Comparison of ENCODE assay signal across 13 cellular contexts in genomic region chr11:11179239-11179638, GRCh38.
DNase-seq lines count a peak whose midpoint lies in the region; ATAC-seq, FAIRE-seq and TF ChIP-seq lines count a peak whose summit lies in the region.
"Had no signal": no experiment of that assay in that cellular context is flagged by ENCODE, and none has a peak within 500 bp of the region (broad histone marks: within the 10 kb centered on the region; RNA-seq: fewer than 3 reads in every experiment).

No MANE protein-coding gene starts in this region.

- CTCF ChIA-PET in CD4-positive, alpha-beta T cell (lab: Charles Lee), result interaction anchor here (1.6 kb wide), 1 partner anchor 20 kb away, joined by 3 read pairs; no protein-coding TSS in a partner anchor

- DNase-seq in EL (peak; percentile 58), SJSA1 (ENCODE audit: low read depth in 1 of 2, low spot score in 2 of 2) (peak; percentile 74 to 75), frontal cortex (ENCODE audit: low spot score in 2 of 2) (peak; percentile 10 to 67), renal cortical epithelial cell (ENCODE audit: low read depth) (peak; percentile 81), GM13976 (ENCODE audit: low spot score) (no peak), NCI-H1092 (lab: John Stamatoyannopoulos, UW) (no peak)
- no peak for DNase-seq in CD4-positive, alpha-beta T cell
- no peak for DNase-seq in activated CD8-positive, alpha-beta memory T cell treated with anti-CD3 and anti-CD28 coated beads, Interleukin-2, amount 50 U/mL, for 4 hours
- DNase-seq: effector memory CD8-positive, alpha-beta T cell; Right ventricle myocardium superior had no signal

- no peaks in the 10 kb centered on the region for H3K9me3 ChIP-seq in SJSA1 (replicated peaks)
- H3K9me3 ChIP-seq in CD4-positive, alpha-beta T cell (ENCODE audit: control insufficient read depth, low read length), result no peaks in the 10 kb centered on the region

- POLR2A ChIA-PET in CD4-positive, alpha-beta T cell (lab: Charles Lee), result no interaction called here

- ATAC-seq in CD4-positive, alpha-beta T cell (ENCODE audit: poor library complexity), result no peak
- ATAC-seq: effector memory CD8-positive, alpha-beta T cell had no signal

- H3K27ac ChIP-seq in SJSA1, result peak overlapping the region; percentile 99
- H3K27ac ChIP-seq in CD4-positive, alpha-beta T cell (ENCODE audit: low read depth, low read length), result no peak overlapping the region
- H3K27ac ChIP-seq: KMS-11, parathyroid adenoma had no signal

- H3K4me1 ChIP-seq in SJSA1 (replicated peaks), result peaks cover 29% of the 10 kb centered on the region
- H3K4me1 ChIP-seq: parathyroid adenoma had no signal

- H3K36me3 Mint-ChIP-seq in CD4-positive, alpha-beta T cell (ENCODE audit: low read depth), result no peaks in the 10 kb centered on the region

- no peaks in the 10 kb centered on the region for H3K36me3 ChIP-seq in SJSA1

- H3K9me3 Mint-ChIP-seq in CD4-positive, alpha-beta T cell, result no peaks in the 10 kb centered on the region
- H3K9me3 Mint-ChIP-seq: effector memory CD8-positive, alpha-beta T cell; stimulated activated naive CD8-positive, alpha-beta T cell treated with anti-CD3 and anti-CD28 coated beads, Interleukin-15, Interleukin-2, amounts not matched to agents 100 ng/mL and 50 ng/mL, for 24 hours had no signal

- H3K4me3 Mint-ChIP-seq in CD4-positive, alpha-beta T cell, result no peak overlapping the region
- H3K4me3 Mint-ChIP-seq: effector memory CD8-positive, alpha-beta T cell; stimulated activated naive CD8-positive, alpha-beta T cell treated with anti-CD3 and anti-CD28 coated beads, Interleukin-15, Interleukin-2, amounts not matched to agents 100 ng/mL and 50 ng/mL, for 24 hours had no signal

- peaks cover 16% of the 10 kb centered on the region for H3K27me3 Mint-ChIP-seq in CD4-positive, alpha-beta T cell
- H3K27me3 Mint-ChIP-seq: stimulated activated naive CD8-positive, alpha-beta T cell treated with anti-CD3 and anti-CD28 coated beads, Interleukin-15, Interleukin-2, amounts not matched to agents 100 ng/mL and 50 ng/mL, for 24 hours had no signal

- no peak for TF ChIP-seq CTCF in CD4-positive, alpha-beta T cell (IDR thresholded peaks at IDR 0.05)
- TF ChIP-seq CTCF in GM13976 (IDR thresholded peaks at IDR 0.05; ENCODE audit: borderline replicate concordance, control extremely low read depth, extremely low read depth, insufficient read depth, missing control alignments), result no peak

- no peak overlapping the region for H3K27ac Mint-ChIP-seq in CD4-positive, alpha-beta T cell
- H3K27ac Mint-ChIP-seq: effector memory CD8-positive, alpha-beta T cell; stimulated activated naive CD8-positive, alpha-beta T cell treated with anti-CD3 and anti-CD28 coated beads, Interleukin-15, Interleukin-2, amounts not matched to agents 100 ng/mL and 50 ng/mL, for 24 hours had no signal

- in situ Hi-C loops in GM13976 (cut with MboI; ENCODE audit: low sequenced_read_pairs, unreplicated experiment), result no loop called here

- no peak overlapping the region for H3K4me3 ChIP-seq in SJSA1

- H3K4me1 Mint-ChIP-seq in CD4-positive, alpha-beta T cell (ENCODE audit: low read depth), result no peaks in the 10 kb centered on the region

- intact Hi-C loops in CD4-positive, alpha-beta T cell (cut with DNase I, micrococcal nuclease), result no loop called here

- H3K27me3 ChIP-seq in SJSA1 (replicated peaks), result no peaks in the 10 kb centered on the region
- no peaks in the 10 kb centered on the region for H3K27me3 ChIP-seq in CD4-positive, alpha-beta T cell (ENCODE audit: control insufficient read depth, insufficient read depth, low read length)

- peak; percentile 73 for FAIRE-seq in frontal cortex (lab: Jason Lieb, UNC)

Comparison
In these comparisons a context has a peak if more than half of its experiments do, and no peak if none do; other contexts are left out.
1. DNase-seq: peak in EL (single experiment), SJSA1 (2 of 2), frontal cortex (2 of 2) and renal cortical epithelial cell (single experiment); none in CD4-positive, alpha-beta T cell (0 of 10), GM13976 (single experiment), NCI-H1092 (single experiment) and activated CD8-positive, alpha-beta memory T cell treated with anti-CD3 and anti-CD28 coated beads, Interleukin-2, amount 50 U/mL, for 4 hours (single experiment).